In the genomic region with DNA sequence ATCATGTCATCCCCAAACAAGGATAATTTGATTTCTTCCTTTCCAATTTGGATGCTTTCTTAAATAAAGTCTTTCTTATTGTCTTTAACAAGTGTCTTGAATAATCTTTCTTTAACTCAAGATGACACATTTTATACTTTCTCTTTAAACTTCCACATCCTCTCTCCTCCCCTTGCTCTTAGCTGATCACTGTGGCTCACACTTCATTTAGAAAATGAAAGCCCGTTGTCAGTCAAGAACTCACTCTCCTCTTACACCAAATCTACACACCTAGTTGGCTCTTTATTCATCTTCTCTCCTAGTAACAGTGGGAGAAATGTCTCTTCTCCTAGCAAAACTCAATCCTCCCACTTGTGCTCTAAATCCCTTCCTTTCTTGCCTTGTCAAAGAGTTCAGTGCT, we compare ENCODE assay signal across 17 cellular contexts. TPM values are rescaled to one million over a fixed set of nuclear protein-coding genes. Genes with fewer than 3 reads are reported as not detected.
A peak's percentile ranks its signal among the peaks of the same experiment; 100 is the strongest.
DNase-seq lines count a peak whose midpoint lies in the region; ATAC-seq and TF ChIP-seq lines count a peak whose summit lies in the region.
"Had no signal": no experiment of that assay in that cellular context is flagged by ENCODE, and none has a peak within 500 bp of the region (broad histone marks: within the 10 kb centered on the region; RNA-seq: fewer than 3 reads in every experiment).

No MANE protein-coding gene starts in this region.

- H3K27ac ChIP-seq in GM23248: no peak overlapping the region
- H3K27ac ChIP-seq: prostate gland had no signal

- no peak overlapping the region for H2AFZ ChIP-seq in GM23248

- no peak for TF ChIP-seq CTCF in GM13976 (IDR thresholded peaks at IDR 0.05; ENCODE audit: borderline replicate concordance, control extremely low read depth, extremely low read depth, insufficient read depth, missing control alignments)

- POLR2A ChIA-PET in activated CD8-positive, alpha-beta T cell treated with anti-CD3 and anti-CD28 coated beads, Interleukin-2, amount 10 ng/mL, durations not matched to agents 7 days and 5 days (lab: Charles Lee): interaction anchor here (0.6 kb wide), 1 partner anchor 622 kb away, joined by 3 read pairs; no protein-coding TSS in a partner anchor

- H3K9me2 ChIP-seq in GM23248 (ENCODE audit: insufficient read depth): no peaks in the 10 kb centered on the region

- 3 to 6% methylated on average over 1 of the region's 1 CpG for WGBS in GM23248 (ENCODE audit: low coverage in 1 of 2, low lambda C conversion rate in 2 of 2, missing lambda C conversion rate in 2 of 2), 2 experiments

- H3K9ac ChIP-seq in GM23248: no peak overlapping the region

- no peaks in the 10 kb centered on the region for H3K36me3 ChIP-seq in GM23248 (ENCODE audit: low read depth)
- H3K36me3 ChIP-seq: prostate gland had no signal

- ATAC-seq in GM19351 (IDR thresholded peaks at IDR 0.05; ENCODE audit: unreplicated experiment): peak; percentile 88
- ATAC-seq in HG02588 (IDR thresholded peaks at IDR 0.05; ENCODE audit: unreplicated experiment): peak; percentile 84
- ATAC-seq in HG03354 (IDR thresholded peaks at IDR 0.05; ENCODE audit: poor library complexity, severe bottlenecking, unreplicated experiment): peak; percentile 68
- ATAC-seq in stimulated activated naive CD8-positive, alpha-beta T cell treated with anti-CD3 and anti-CD28 coated beads, Interleukin-15, amount 100 ng/mL, for 72 hours: no peak
- ATAC-seq in activated CD8-positive, alpha-beta T cell treated with anti-CD3 and anti-CD28 coated beads, Interleukin-2, amount 10 ng/mL, durations not matched to agents 7 days and 5 days: no peak

- no peaks in the 10 kb centered on the region for H4K20me1 ChIP-seq in GM23248 (ENCODE audit: insufficient read depth)

- no peaks in the 10 kb centered on the region for H3K36me3 Mint-ChIP-seq in activated CD8-positive, alpha-beta T cell treated with anti-CD3 and anti-CD28 coated beads, Interleukin-2, amount 10 ng/mL, durations not matched to agents 7 days and 5 days (ENCODE audit: low read depth)

- CTCF ChIA-PET in activated CD8-positive, alpha-beta T cell treated with anti-CD3 and anti-CD28 coated beads, Interleukin-2, amount 10 ng/mL, durations not matched to agents 7 days and 5 days (lab: Charles Lee): no interaction called here

- H3K27me3 ChIP-seq in GM23248 (replicated peaks; ENCODE audit: insufficient read depth): no peaks in the 10 kb centered on the region

- no peaks in the 10 kb centered on the region for H3F3A ChIP-seq in GM23248 (ENCODE audit: insufficient read depth)

- H3K4me1 ChIP-seq in GM23248 (ENCODE audit: insufficient read depth): no peaks in the 10 kb centered on the region
- H3K4me1 ChIP-seq: prostate gland had no signal

- no peak overlapping the region for H3K4me2 ChIP-seq in GM23248 (ENCODE audit: unreplicated experiment)

- no peak overlapping the region for H3K4me3 ChIP-seq in GM23248
- H3K4me3 ChIP-seq: prostate gland had no signal

- peaks cover 0 to 14% of the 10 kb centered on the region in 2 donors for H3K9me3 Mint-ChIP-seq in stimulated activated naive CD8-positive, alpha-beta T cell treated with anti-CD3 and anti-CD28 coated beads, Interleukin-15, amount 100 ng/mL, for 72 hours
- H3K9me3 Mint-ChIP-seq in activated CD8-positive, alpha-beta T cell treated with anti-CD3 and anti-CD28 coated beads, Interleukin-2, amount 10 ng/mL, durations not matched to agents 7 days and 5 days (ENCODE audit: insufficient read depth): no peaks in the 10 kb centered on the region
- H3K9me3 Mint-ChIP-seq: activated T-helper 1 cell treated with anti-CD3 and anti-CD28 coated beads, Interleukin-12 subunit alpha, Interleukin-12 subunit beta, Interleukin-2, Interleukin-4 antibody, amounts not matched to agents 30 ng/mL and 10 ng/mL and 1 ng/mL, durations not matched to agents 14 hours and 24 hours and 36 hours had no signal

- peak; percentile 44 for DNase-seq in GM13976 (ENCODE audit: low spot score)
- DNase-seq in NCI-H2081 (lab: John Stamatoyannopoulos, UW): no peak
- no peak for DNase-seq in stimulated activated naive CD8-positive, alpha-beta T cell treated with anti-CD3 and anti-CD28 coated beads, Interleukin-15, amount 100 ng/mL, for 72 hours
- no peak for DNase-seq in activated CD8-positive, alpha-beta T cell treated with anti-CD3 and anti-CD28 coated beads, Interleukin-2, amount 10 ng/mL, durations not matched to agents 7 days and 5 days
- no peak for DNase-seq in GM23248
- DNase-seq: effector memory CD4-positive, alpha-beta T cell; foreskin melanocyte; NCI-H2171 treated with DMSO at 0.1 percent for 48 hours had no signal

- no peaks in the 10 kb centered on the region for H3K27me3 Mint-ChIP-seq in stimulated activated naive CD8-positive, alpha-beta T cell treated with anti-CD3 and anti-CD28 coated beads, Interleukin-15, amount 100 ng/mL, for 72 hours
- no peaks in the 10 kb centered on the region for H3K27me3 Mint-ChIP-seq in activated CD8-positive, alpha-beta T cell treated with anti-CD3 and anti-CD28 coated beads, Interleukin-2, amount 10 ng/mL, durations not matched to agents 7 days and 5 days (ENCODE audit: low read depth)

- no peak overlapping the region for H3K27ac Mint-ChIP-seq in stimulated activated naive CD8-positive, alpha-beta T cell treated with anti-CD3 and anti-CD28 coated beads, Interleukin-15, amount 100 ng/mL, for 72 hours
- no peak overlapping the region for H3K27ac Mint-ChIP-seq in activated CD8-positive, alpha-beta T cell treated with anti-CD3 and anti-CD28 coated beads, Interleukin-2, amount 10 ng/mL, durations not matched to agents 7 days and 5 days
- H3K27ac Mint-ChIP-seq: activated T-helper 1 cell treated with anti-CD3 and anti-CD28 coated beads, Interleukin-12 subunit alpha, Interleukin-12 subunit beta, Interleukin-2, Interleukin-4 antibody, amounts not matched to agents 30 ng/mL and 10 ng/mL and 1 ng/mL, durations not matched to agents 14 hours and 24 hours and 36 hours had no signal

- in situ Hi-C loops in GM13976 (cut with MboI; ENCODE audit: low sequenced_read_pairs, unreplicated experiment): no loop called here
- in situ Hi-C loops in GM23248 (cut with MboI): no loop called here

- no peaks in the 10 kb centered on the region for H3K4me1 Mint-ChIP-seq in stimulated activated naive CD8-positive, alpha-beta T cell treated with anti-CD3 and anti-CD28 coated beads, Interleukin-15, amount 100 ng/mL, for 72 hours
- no peaks in the 10 kb centered on the region for H3K4me1 Mint-ChIP-seq in activated CD8-positive, alpha-beta T cell treated with anti-CD3 and anti-CD28 coated beads, Interleukin-2, amount 10 ng/mL, durations not matched to agents 7 days and 5 days (ENCODE audit: low read depth)

- H3K4me3 Mint-ChIP-seq in stimulated activated naive CD8-positive, alpha-beta T cell treated with anti-CD3 and anti-CD28 coated beads, Interleukin-15, amount 100 ng/mL, for 72 hours: no peak overlapping the region
- H3K4me3 Mint-ChIP-seq in activated CD8-positive, alpha-beta T cell treated with anti-CD3 and anti-CD28 coated beads, Interleukin-2, amount 10 ng/mL, durations not matched to agents 7 days and 5 days: no peak overlapping the region
- H3K4me3 Mint-ChIP-seq: activated T-helper 1 cell treated with anti-CD3 and anti-CD28 coated beads, Interleukin-12 subunit alpha, Interleukin-12 subunit beta, Interleukin-2, Interleukin-4 antibody, amounts not matched to agents 30 ng/mL and 10 ng/mL and 1 ng/mL, durations not matched to agents 14 hours and 24 hours and 36 hours had no signal

- no peaks in the 10 kb centered on the region for H3K9me3 ChIP-seq in GM23248 (ENCODE audit: low read depth)
- H3K9me3 ChIP-seq: prostate gland had no signal

- no peaks in the 10 kb centered on the region for H3K79me2 ChIP-seq in GM23248 (ENCODE audit: insufficient read depth)

RNA-seq across cellular contexts. Expression of a gene that starts 10.4 kb away (rescaled TPM):
- total RNA-seq in activated CD8-positive, alpha-beta T cell treated with anti-CD3 and anti-CD28 coated beads, Interleukin-2, amount 10 ng/mL, durations not matched to agents 7 days and 5 days: not detected
- not detected in 2 replicates for total RNA-seq in GM23248 (2014; rRNA removed; shearing (Covaris generic))
- polyA plus RNA-seq in GM23248 (2016; fragmentation: Nextera tagmentation; extraction: Ambion mirVana): not detected in 2 replicates
- total RNA-seq: activated T-helper 1 cell treated with anti-CD3 and anti-CD28 coated beads, Interleukin-12 subunit alpha, Interleukin-12 subunit beta, Interleukin-2, Interleukin-4 antibody, amounts not matched to agents 30 ng/mL and 10 ng/mL and 1 ng/mL, durations not matched to agents 14 hours and 24 hours and 36 hours; M059J; OCI-LY7 had no signal
- polyA plus RNA-seq: AG04450, keratinocyte had no signal

Comparison
In these comparisons a context has a peak if more than half of its experiments do, and no peak if none do; other contexts are left out.
1. ATAC-seq: peak in GM19351 (single experiment), HG02588 (single experiment) and HG03354 (single experiment); none in stimulated activated naive CD8-positive, alpha-beta T cell treated with anti-CD3 and anti-CD28 coated beads, Interleukin-15, amount 100 ng/mL, for 72 hours (single experiment) and activated CD8-positive, alpha-beta T cell treated with anti-CD3 and anti-CD28 coated beads, Interleukin-2, amount 10 ng/mL, durations not matched to agents 7 days and 5 days (single experiment).